ENCODE assay signal across 1 cellular context in the genomic region with DNA sequence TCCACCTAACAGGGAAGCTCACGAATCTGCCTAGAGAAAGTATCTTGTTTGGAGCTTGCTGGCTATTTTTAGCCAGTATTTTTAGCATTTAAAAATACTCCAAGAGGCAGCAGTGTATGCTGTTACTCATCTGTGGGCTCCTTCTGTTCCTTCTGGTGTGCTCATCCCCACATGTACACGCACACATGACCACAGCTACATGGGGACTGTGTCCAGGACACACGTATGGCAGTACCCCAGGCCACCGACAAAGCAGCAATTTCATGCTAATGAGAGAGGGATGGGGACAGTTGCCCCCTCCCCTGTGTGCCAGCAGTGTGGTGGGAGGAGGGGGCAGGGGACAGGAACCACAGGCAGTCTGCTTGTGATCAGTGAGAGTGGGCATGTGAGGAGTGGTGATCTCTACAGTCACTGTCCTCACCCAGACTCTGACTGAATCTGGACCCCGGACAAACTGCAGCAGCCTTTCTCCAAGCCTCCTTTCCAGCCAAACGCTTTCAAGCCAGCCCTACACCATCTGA.
TF ChIP-seq lines count a peak whose summit lies in the region.

No MANE protein-coding gene starts in this region.

TF ChIP-seq in IMR-90, 13 proteins besides CTCF, POLR2A, EP300 and RAD21:
- TF ChIP-seq MAZ (IDR thresholded peaks at IDR 0.05; ENCODE audit: borderline replicate concordance, low read depth, low read length): no peak
- TF ChIP-seq MAFK (IDR thresholded peaks at IDR 0.05; ENCODE audit: low read depth, low read length): no peak
- no peak for TF ChIP-seq NFE2L2 (IDR thresholded peaks at IDR 0.05; ENCODE audit: low read depth, low read length)
- no peak for TF ChIP-seq RCOR1 (IDR thresholded peaks at IDR 0.05; ENCODE audit: insufficient replicate concordance, low read length)
- TF ChIP-seq MXI1 (IDR thresholded peaks at IDR 0.05; ENCODE audit: borderline replicate concordance, low read depth, low read length): no peak
- TF ChIP-seq, protein P1, sequence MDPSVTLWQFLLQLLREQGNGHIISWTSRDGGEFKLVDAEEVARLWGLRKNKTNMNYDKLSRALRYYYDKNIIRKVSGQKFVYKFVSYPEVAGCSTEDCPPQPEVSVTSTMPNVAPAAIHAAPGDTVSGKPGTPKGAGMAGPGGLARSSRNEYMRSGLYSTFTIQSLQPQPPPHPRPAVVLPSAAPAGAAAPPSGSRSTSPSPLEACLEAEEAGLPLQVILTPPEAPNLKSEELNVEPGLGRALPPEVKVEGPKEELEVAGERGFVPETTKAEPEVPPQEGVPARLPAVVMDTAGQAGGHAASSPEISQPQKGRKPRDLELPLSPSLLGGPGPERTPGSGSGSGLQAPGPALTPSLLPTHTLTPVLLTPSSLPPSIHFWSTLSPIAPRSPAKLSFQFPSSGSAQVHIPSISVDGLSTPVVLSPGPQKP (IDR thresholded peaks at IDR 0.05; ENCODE audit: borderline replicate concordance, low read depth, low read length): no peak
- no peak for TF ChIP-seq CHD1 (IDR thresholded peaks at IDR 0.05; ENCODE audit: low read depth, low read length)
- TF ChIP-seq SMC3 (IDR thresholded peaks at IDR 0.05; ENCODE audit: low read depth, low read length): no peak
- TF ChIP-seq CEBPB (IDR thresholded peaks at IDR 0.05; ENCODE audit: low read depth, low read length): no peak
- no peak for TF ChIP-seq BHLHE40 (IDR thresholded peaks at IDR 0.05; ENCODE audit: low read depth, low read length)
- TF ChIP-seq, protein P2, sequence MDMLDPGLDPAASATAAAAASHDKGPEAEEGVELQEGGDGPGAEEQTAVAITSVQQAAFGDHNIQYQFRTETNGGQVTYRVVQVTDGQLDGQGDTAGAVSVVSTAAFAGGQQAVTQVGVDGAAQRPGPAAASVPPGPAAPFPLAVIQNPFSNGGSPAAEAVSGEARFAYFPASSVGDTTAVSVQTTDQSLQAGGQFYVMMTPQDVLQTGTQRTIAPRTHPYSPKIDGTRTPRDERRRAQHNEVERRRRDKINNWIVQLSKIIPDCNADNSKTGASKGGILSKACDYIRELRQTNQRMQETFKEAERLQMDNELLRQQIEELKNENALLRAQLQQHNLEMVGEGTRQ (IDR thresholded peaks at IDR 0.05; ENCODE audit: low read depth, low read length): no peak
- no peak for TF ChIP-seq FOS (IDR thresholded peaks at IDR 0.05; ENCODE audit: low read depth, low read length)
- no peak for TF ChIP-seq RFX5 (IDR thresholded peaks at IDR 0.05; ENCODE audit: low read depth, low read length)
